In the genomic region with DNA sequence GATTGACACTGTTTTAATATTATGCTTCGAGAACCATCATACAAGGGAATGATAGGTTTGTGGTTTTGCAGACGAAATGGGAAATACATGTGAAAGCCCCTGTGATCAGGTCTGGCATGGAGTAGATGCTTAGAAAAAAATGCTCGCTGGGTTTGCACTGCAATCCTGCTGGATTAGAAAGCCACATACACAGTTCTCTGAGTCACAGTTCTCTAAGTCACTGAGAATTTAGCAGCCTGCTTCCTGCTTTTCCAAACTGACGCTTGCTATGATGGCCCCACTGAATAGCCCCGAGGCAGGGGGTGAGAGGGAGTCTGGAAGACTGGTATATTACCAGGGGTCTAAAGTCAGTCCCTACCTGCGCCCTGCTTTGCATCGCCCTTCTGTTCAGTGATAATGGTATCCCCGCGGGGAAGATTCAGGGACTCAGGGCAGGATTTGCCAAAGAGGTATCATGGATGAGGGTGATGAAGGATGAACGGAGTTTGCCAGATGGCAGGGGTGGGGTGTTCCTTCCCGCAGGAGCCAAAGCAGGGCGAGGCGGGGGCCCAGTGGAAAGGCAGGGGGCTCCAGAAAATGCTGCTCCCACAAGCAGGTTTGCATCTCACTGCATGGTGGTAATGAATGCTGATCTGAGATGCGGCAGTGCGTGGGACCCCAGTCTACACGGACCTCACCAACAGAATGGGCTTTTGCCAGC, we compare ENCODE assay signal across 12 cellular contexts.
DNase-seq lines count a peak whose midpoint lies in the region; ATAC-seq and TF ChIP-seq lines count a peak whose summit lies in the region.
"Had no signal": no experiment of that assay in that cellular context is flagged by ENCODE, and none has a peak within 500 bp of the region (broad histone marks: within the 10 kb centered on the region; RNA-seq: fewer than 3 reads in every experiment).

No MANE protein-coding gene starts in this region.

- no peaks in the 10 kb centered on the region for H4K20me1 ChIP-seq in hepatocyte (ENCODE audit: insufficient read depth, poor library complexity, severe bottlenecking)

- H3K9me2 ChIP-seq in hepatocyte (replicated peaks; ENCODE audit: insufficient read depth): no peaks in the 10 kb centered on the region

- no peaks in the 10 kb centered on the region for H3K4me1 Mint-ChIP-seq in Calu3 (ENCODE audit: low read depth, unreplicated experiment)

- H3K9me3 Mint-ChIP-seq in Calu3 (ENCODE audit: low read depth, unreplicated experiment): no peaks in the 10 kb centered on the region
- H3K9me3 Mint-ChIP-seq: activated naive CD8-positive, alpha-beta T cell treated with anti-CD3 and anti-CD28 coated beads, Interleukin-2, amount 10 ng/mL, durations not matched to agents 7 days and 5 days had no signal

- H3K27ac Mint-ChIP-seq in Calu3 (ENCODE audit: unreplicated experiment): no peak overlapping the region
- H3K27ac Mint-ChIP-seq: activated naive CD8-positive, alpha-beta T cell treated with anti-CD3 and anti-CD28 coated beads, Interleukin-2, amount 10 ng/mL, durations not matched to agents 7 days and 5 days had no signal

- no TSS peak for BruUV-seq in Calu3 (replicated peaks; lab: Mats Ljungman, UMichigan)

- H3K4me2 ChIP-seq in hepatocyte: no peak overlapping the region
- H3K4me2 ChIP-seq: KMS-11 had no signal

- no peak for ATAC-seq in GM19035 (IDR thresholded peaks at IDR 0.05; ENCODE audit: unreplicated experiment)

- H3K36me3 ChIP-seq in ACC112 (ENCODE audit: insufficient read depth, low read length) (no peaks in the 10 kb centered on the region), hepatocyte (replicated peaks; ENCODE audit: insufficient read depth, low read depth) (no peaks in the 10 kb centered on the region)

- no peaks in the 10 kb centered on the region for H3K79me2 ChIP-seq in ACC112 (ENCODE audit: control insufficient read depth, insufficient read depth, low read length, unreplicated experiment)
- H3K79me2 ChIP-seq in hepatocyte: peaks cover 7% of the 10 kb centered on the region

- DNase-seq in GM03348 (ENCODE audit: low spot score) (peak; percentile 71), amniotic stem cell (lab: John Stamatoyannopoulos, UW) (peak; percentile 86), hepatocyte (ENCODE audit: low spot score) (peak; percentile 48), Calu3 (no peak), HT-29 (ENCODE audit: low spot score) (no peak), hippocampal formation (lab: John Stamatoyannopoulos, UW) (no peak)
- DNase-seq: activated CD4-positive, alpha-beta T cell treated with anti-CD3 and anti-CD28 coated beads for 1 hour; activated naive CD8-positive, alpha-beta T cell treated with anti-CD3 and anti-CD28 coated beads, Interleukin-2, amount 10 ng/mL, durations not matched to agents 7 days and 5 days; DND-41 had no signal

- H3K27ac ChIP-seq in ACC112 (ENCODE audit: low read depth, low read length): no peak overlapping the region
- H3K27ac ChIP-seq in hepatocyte: peak overlapping the region; percentile 80
- H3K27ac ChIP-seq: KMS-11 had no signal

- 76% methylated on average over 16 of the region's 16 CpGs for WGBS in hepatocyte (ENCODE audit: low lambda C conversion rate, missing lambda C conversion rate)

- H3K4me3 ChIP-seq in ACC112 (ENCODE audit: low read depth, low read length): no peak overlapping the region
- no peak overlapping the region for H3K4me3 ChIP-seq in hepatocyte

- H3K27me3 ChIP-seq in ACC112 (ENCODE audit: insufficient read depth, low read length): peaks cover 26% of the 10 kb centered on the region
- no peaks in the 10 kb centered on the region for H3K27me3 ChIP-seq in hepatocyte

- CTCF ChIA-PET in Calu3 (lab: Charles Lee): no interaction called here

- H3K4me1 ChIP-seq in ACC112 (ENCODE audit: control insufficient read depth, insufficient read depth, low read length, unreplicated experiment) (peaks cover 11% of the 10 kb centered on the region), hepatocyte (ENCODE audit: insufficient read depth) (peaks cover 16% of the 10 kb centered on the region)

- H3K4me3 Mint-ChIP-seq in Calu3 (ENCODE audit: low read depth, unreplicated experiment): no peak overlapping the region
- H3K4me3 Mint-ChIP-seq: activated naive CD8-positive, alpha-beta T cell treated with anti-CD3 and anti-CD28 coated beads, Interleukin-2, amount 10 ng/mL, durations not matched to agents 7 days and 5 days had no signal

- H3K9me3 ChIP-seq in hepatocyte (ENCODE audit: low read depth): no peaks in the 10 kb centered on the region

- intact Hi-C loops in Calu3 (cut with micrococcal nuclease; ENCODE audit: unreplicated experiment): no loop called here

- peaks cover 10% of the 10 kb centered on the region for H3K36me3 Mint-ChIP-seq in Calu3 (ENCODE audit: insufficient read depth, unreplicated experiment)

- peaks cover 11% of the 10 kb centered on the region for H3K27me3 Mint-ChIP-seq in Calu3 (ENCODE audit: unreplicated experiment)
- H3K27me3 Mint-ChIP-seq: activated naive CD8-positive, alpha-beta T cell treated with anti-CD3 and anti-CD28 coated beads, Interleukin-2, amount 10 ng/mL, durations not matched to agents 7 days and 5 days had no signal

- H2AFZ ChIP-seq in ACC112 (ENCODE audit: low read length, unreplicated experiment) (peak overlapping the region; percentile 34), hepatocyte (no peak overlapping the region)

- TF ChIP-seq CTCF in hepatocyte (IDR thresholded peaks at IDR 0.05; ENCODE audit: poor library complexity): no peak
- TF ChIP-seq CTCF in Calu3 (IDR thresholded peaks at IDR 0.05; ENCODE audit: unreplicated experiment): no peak

Comparison
In these comparisons a context has a peak if more than half of its experiments do, and no peak if none do; other contexts are left out.
1. DNase-seq: peak in GM03348 (single experiment), amniotic stem cell (single experiment) and hepatocyte (single experiment); none in Calu3 (single experiment), HT-29 (single experiment) and hippocampal formation (0 of 2).